ENCODE assay signal across 1 cellular context in genomic region chr16:30005341-30006094, GRCh38.
TF ChIP-seq lines count a peak whose summit lies in the region.

No MANE protein-coding gene starts in this region.

TF ChIP-seq in endothelial cell of umbilical vein, 7 proteins besides CTCF, POLR2A, EP300 and RAD21 (continued from another document):
- no peak for TF ChIP-seq FOS (IDR thresholded peaks at IDR 0.05; ENCODE audit: borderline replicate concordance, insufficient read depth, low read length)
- TF ChIP-seq EZH2 (IDR thresholded peaks at IDR 0.05; ENCODE audit: borderline replicate concordance, low read depth, low read length, severe bottlenecking) = no peak
- no peak for TF ChIP-seq MAX (IDR thresholded peaks at IDR 0.05; ENCODE audit: insufficient read depth, insufficient read length)
- TF ChIP-seq MYC (IDR thresholded peaks at IDR 0.05; ENCODE audit: low read depth, low read length) = no peak
- TF ChIP-seq JUN (IDR thresholded peaks at IDR 0.05; ENCODE audit: borderline replicate concordance, insufficient read depth, insufficient read length, low read depth) = no peak
- TF ChIP-seq POLR2AphosphoS5 (IDR thresholded peaks at IDR 0.05; ENCODE audit: insufficient read depth, low read depth, low read length) = no peak
